25 cellular contexts compared by ENCODE assay signal in genomic region chr10:61912981-61913380, GRCh38.
"Had no signal": no experiment of that assay in that cellular context is flagged by ENCODE, and none has a peak within 500 bp of the region (broad histone marks: within the 10 kb centered on the region; RNA-seq: fewer than 3 reads in every experiment).

No MANE protein-coding gene starts in this region.

- H3K27me3 Mint-ChIP-seq: naive thymus-derived CD8-positive, alpha-beta T cell; stimulated activated naive CD8-positive, alpha-beta T cell treated with anti-CD3 and anti-CD28 coated beads, Interleukin-15, amount 100 ng/mL, for 72 hours; type B pancreatic cell had no signal

- FAIRE-seq: pancreas had no signal

- H3K9me3 ChIP-seq: pancreas, prostate gland, sigmoid colon, tibial nerve, uterus had no signal

- H3K4me3 Mint-ChIP-seq: naive thymus-derived CD8-positive, alpha-beta T cell; nephron; neural crest cell; stimulated activated effector memory CD8-positive, alpha-beta T cell treated with anti-CD3 and anti-CD28 coated beads, Interleukin-12 subunit alpha, Interleukin-12 subunit beta, amount 100 ng/mL, for 72 hours; stimulated activated naive CD8-positive, alpha-beta T cell treated with anti-CD3 and anti-CD28 coated beads, Interleukin-15, amount 100 ng/mL, for 72 hours; type B pancreatic cell had no signal

- H3K9me3 Mint-ChIP-seq: nephron had no signal

- H3K4me1 ChIP-seq: left ventricle myocardium inferior, uterus had no signal

- H3K36me3 ChIP-seq: left ventricle myocardium inferior, pancreas, prostate gland, sigmoid colon, uterus had no signal

- H3K27ac ChIP-seq: left ventricle myocardium inferior, pancreas, prostate gland, sigmoid colon, spleen, tibial nerve, uterus had no signal

- H3K4me3 ChIP-seq: left ventricle myocardium inferior, lung, mucosa of descending colon, pancreas, prostate gland, sigmoid colon, spleen, tibial nerve, uterus had no signal

- H3K27ac Mint-ChIP-seq: nephron; stimulated activated effector memory CD8-positive, alpha-beta T cell treated with anti-CD3 and anti-CD28 coated beads, Interleukin-12 subunit alpha, Interleukin-12 subunit beta, amount 100 ng/mL, for 72 hours; stimulated activated naive CD8-positive, alpha-beta T cell treated with anti-CD3 and anti-CD28 coated beads, Interleukin-15, amount 100 ng/mL, for 72 hours; type B pancreatic cell had no signal

- ATAC-seq: mucosa of descending colon; naive thymus-derived CD8-positive, alpha-beta T cell; pancreas; right cardiac atrium; stimulated activated effector memory CD8-positive, alpha-beta T cell treated with anti-CD3 and anti-CD28 coated beads, Interleukin-12 subunit alpha, Interleukin-12 subunit beta, amount 100 ng/mL, for 72 hours; stimulated activated naive CD8-positive, alpha-beta T cell treated with anti-CD3 and anti-CD28 coated beads, Interleukin-15, amount 100 ng/mL, for 72 hours had no signal

- DNase-seq: islet precursor cell; left ventricle myocardium inferior; midbrain; mucosa of descending colon; naive thymus-derived CD8-positive, alpha-beta T cell; nucleus accumbens; pancreas; posterior cingulate gyrus; retina; right cardiac atrium; sigmoid colon; small intestine; spleen; stimulated activated CD4-positive, alpha-beta T cell treated with anti-CD3 and anti-CD28 coated beads, Interleukin-4, amount 100 ng/mL, for 24 hours; stimulated activated naive CD4-positive, alpha-beta T cell treated with Interleukin-2 at 50 U/mL for 16 hours; stimulated activated naive CD8-positive, alpha-beta T cell treated with anti-CD3 and anti-CD28 coated beads, Interleukin-15, amount 100 ng/mL, for 72 hours; substantia nigra; uterus had no signal

- H3K27me3 ChIP-seq: pancreas, sigmoid colon, spleen, tibial nerve, uterus had no signal
